ENCODE assay signal across 23 cellular contexts in the genomic region with DNA sequence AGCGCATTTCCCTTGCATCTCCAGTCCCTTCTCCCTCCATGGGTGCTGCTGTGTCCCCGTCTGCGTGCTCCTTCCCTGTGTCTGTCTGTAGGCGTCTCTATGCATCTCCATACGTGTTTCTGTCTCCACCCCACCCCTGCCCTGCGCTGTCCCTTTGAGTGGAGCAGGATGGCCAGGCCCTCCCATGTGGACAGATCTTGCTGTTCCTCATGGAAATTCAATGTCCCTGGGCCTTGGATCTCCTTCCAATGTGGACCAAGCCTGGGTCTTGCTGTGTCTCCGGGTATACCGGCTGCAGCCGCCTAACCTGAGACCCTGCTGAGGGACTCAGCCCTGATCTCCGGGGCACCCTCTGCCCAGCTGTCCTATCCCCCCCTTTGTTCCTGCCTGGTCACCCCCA.
"Had no signal": no experiment of that assay in that cellular context is flagged by ENCODE, and none has a peak within 500 bp of the region (broad histone marks: within the 10 kb centered on the region; RNA-seq: fewer than 3 reads in every experiment).

No MANE protein-coding gene starts in this region.

- H3K27ac Mint-ChIP-seq: mesothelial cell of epicardium; natural killer cell; stimulated activated naive B cell treated with anti-CD40 and anti-IgM and Interleukin-4, amounts not matched to agents 10 μg/mL and 1 μg/mL and 100 μg/mL, for 72 hours; stimulated activated naive CD8-positive, alpha-beta T cell treated with anti-CD3 and anti-CD28 coated beads, Interleukin-15, Interleukin-2, amounts not matched to agents 100 ng/mL and 50 ng/mL, for 24 hours had no signal

- H3K4me3 Mint-ChIP-seq: mesothelial cell of epicardium; naive B cell; natural killer cell; stimulated activated naive B cell treated with anti-CD40 and anti-IgM and Interleukin-4, amounts not matched to agents 10 μg/mL and 1 μg/mL and 100 μg/mL, for 72 hours; stimulated activated naive CD8-positive, alpha-beta T cell treated with anti-CD3 and anti-CD28 coated beads, Interleukin-15, Interleukin-2, amounts not matched to agents 100 ng/mL and 50 ng/mL, for 24 hours had no signal

- H3K9ac ChIP-seq: parathyroid adenoma had no signal

- H3K36me3 ChIP-seq: left lung, right atrium auricular region, right lobe of liver, suprapubic skin, thoracic aorta, tibial artery, uterus had no signal

- H3K36me3 Mint-ChIP-seq: mesothelial cell of epicardium, naive B cell, natural killer cell had no signal

- DNase-seq: hippocampal formation; left colon; left lung; mesendoderm; naive B cell; natural killer cell; nucleus accumbens; stimulated activated CD4-positive, alpha-beta T cell treated with anti-CD3 and anti-CD28 coated beads, Interleukin-2, amount 100 ng/mL, for 24 hours; stimulated activated CD4-positive, alpha-beta T cell treated with anti-CD3 and anti-CD28 coated beads, Interleukin-4, amount 100 ng/mL, for 1 hour; stimulated activated naive B cell treated with anti-CD40 and anti-IgM and Interleukin-4, amounts not matched to agents 10 μg/mL and 1 μg/mL and 100 μg/mL, for 72 hours; tibial artery; trophoblast cell; uterus had no signal

- H3K27me3 ChIP-seq: right atrium auricular region, right lobe of liver had no signal

- H3K4me1 ChIP-seq: left lung, parathyroid adenoma, right lobe of liver, uterus had no signal

- H3K9me3 Mint-ChIP-seq: mesothelial cell of epicardium; stimulated activated naive CD8-positive, alpha-beta T cell treated with anti-CD3 and anti-CD28 coated beads, Interleukin-15, Interleukin-2, amounts not matched to agents 100 ng/mL and 50 ng/mL, for 24 hours had no signal

- H2AFZ ChIP-seq: parathyroid adenoma had no signal

- ATAC-seq: left colon; left lung; natural killer cell; right lobe of liver; stimulated activated naive B cell treated with anti-CD40 and anti-IgM and Interleukin-4, amounts not matched to agents 10 μg/mL and 1 μg/mL and 100 μg/mL, for 72 hours had no signal

- FAIRE-seq: keratinocyte had no signal

- H3K9me3 ChIP-seq: left lung, right atrium auricular region, right lobe of liver, suprapubic skin, thoracic aorta, tibial artery, uterus had no signal

- H3K27ac ChIP-seq: left lung, parathyroid adenoma, right atrium auricular region, right lobe of liver, skin epidermis, suprapubic skin, thoracic aorta, tibial artery, uterus had no signal

- H3K4me3 ChIP-seq: left lung, lung, right atrium auricular region, right lobe of liver, skin epidermis, suprapubic skin, thoracic aorta, tibial artery, uterus had no signal
